ENCODE assay signal across 8 cellular contexts in the genomic region with DNA sequence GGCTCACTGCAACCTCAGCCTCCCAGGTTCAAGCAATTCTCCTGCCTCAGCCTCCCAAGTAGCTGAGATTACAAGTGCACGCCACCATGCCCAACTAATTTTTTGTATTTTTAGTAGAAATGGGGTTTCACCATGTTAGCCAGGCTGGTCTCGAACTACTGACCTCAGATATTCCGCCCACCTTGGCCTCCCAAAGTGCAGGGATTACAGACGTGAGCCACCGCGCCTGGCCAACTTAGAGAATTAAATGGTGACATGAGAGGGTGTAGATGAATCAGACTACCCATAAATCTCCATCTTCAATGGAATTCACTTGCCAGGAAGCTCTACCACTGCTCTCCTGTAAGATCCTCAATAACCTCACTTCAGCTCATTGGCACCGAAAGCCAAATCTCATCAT. TPM values are rescaled to one million over a fixed set of nuclear protein-coding genes. Genes with fewer than 3 reads are reported as not detected.
DNase-seq lines count a peak whose midpoint lies in the region; ATAC-seq and TF ChIP-seq lines count a peak whose summit lies in the region.
"Not testable (repeated sequence)": the region's sequence is repeated elsewhere in the genome, so short reads cannot be mapped to it uniquely, and the experiment has no call there.

No MANE protein-coding gene starts in this region.

- H3K9me3 Mint-ChIP-seq in chondrocyte (ENCODE audit: low read depth); osteocyte (ENCODE audit: unreplicated experiment): not testable (repeated sequence)

- CTCF ChIA-PET in GM10248 (lab: Yijun Ruan, JAX) = interaction anchor here (1.4 to 6.8 kb wide), 5 partner anchors 7 to 618 kb away, joined by 3 to 59 read pairs (median 4); no protein-coding TSS in a partner anchor
- CTCF ChIA-PET in HCT116 (lab: Charles Lee) = interaction anchor here (1.5 kb wide), 2 partner anchors 139 to 618 kb away, joined by 4 read pairs; no protein-coding TSS in a partner anchor

- H4K20me1 ChIP-seq in HCT116 (ENCODE audit: insufficient read depth) = not testable (repeated sequence)

- H3K79me2 ChIP-seq in HCT116 (ENCODE audit: insufficient read depth, low read length) = not testable (repeated sequence)

- not testable (repeated sequence) for TF ChIP-seq RAD21 in HCT116 (IDR thresholded peaks at IDR 0.05; ENCODE audit: low read depth)

- H3K4me3 Mint-ChIP-seq in chondrocyte (ENCODE audit: unreplicated experiment); osteocyte (ENCODE audit: unreplicated experiment): not testable (repeated sequence)

- not testable (repeated sequence) for TF ChIP-seq CTCF in GM10248 (IDR thresholded peaks at IDR 0.05; ENCODE audit: control extremely low read depth, extremely low read depth, low read depth, missing control alignments); HCT116 (IDR thresholded peaks at IDR 0.05 in 2 of 3, conservative IDR thresholded peaks at IDR 0.05 in 1 of 3; ENCODE audit: borderline replicate concordance in 1 of 3, insufficient read depth in 1 of 3, low read depth in 2 of 3, low read length in 2 of 3); chondrocyte (IDR thresholded peaks at IDR 0.05); left ventricle myocardium inferior (IDR thresholded peaks at IDR 0.05; ENCODE audit: borderline replicate concordance); osteocyte (IDR thresholded peaks at IDR 0.05); tibial artery (IDR thresholded peaks at IDR 0.05)

- H3K9me3 ChIP-seq in HCT116 (ENCODE audit: control insufficient read depth in 1 of 2, insufficient read depth in 1 of 2, low read depth in 1 of 2, low read length in 2 of 2); SK-N-MC (ENCODE audit: low read depth, low read length); left ventricle myocardium inferior (replicated peaks); tibial artery: not testable (repeated sequence)

- not testable (repeated sequence) for H3K27me3 Mint-ChIP-seq in chondrocyte (ENCODE audit: low read depth); osteocyte (ENCODE audit: unreplicated experiment)

- not testable (repeated sequence) for H3K4me3 ChIP-seq in HCT116 (replicated peaks in 1 of 2; ENCODE audit: low read depth in 1 of 2, low read length in 2 of 2); SK-N-MC; left ventricle myocardium inferior; tibial artery

- H2AFZ ChIP-seq in HCT116 (ENCODE audit: low read depth, low read length, poor library complexity, severe bottlenecking) = not testable (repeated sequence)

- not testable (repeated sequence) for BruUV-seq in HCT116 (replicated peaks; lab: Mats Ljungman, UMichigan)

- not testable (repeated sequence) for H3K36me3 Mint-ChIP-seq in chondrocyte (ENCODE audit: low read depth); osteocyte (ENCODE audit: unreplicated experiment)

- H3K36me3 ChIP-seq in HCT116 (ENCODE audit: control insufficient read depth in 1 of 2, insufficient read depth in 2 of 2, low read length in 2 of 2); SK-N-MC (ENCODE audit: insufficient read depth, low read length); left ventricle myocardium inferior; tibial artery: not testable (repeated sequence)

- peak; percentile 1 for DNase-seq in GM10248 (ENCODE audit: extremely low spot score)
- DNase-seq in HCT116 (ENCODE audit: low read depth, low spot score); SK-N-MC (ENCODE audit: low read depth, low spot score); left ventricle myocardium inferior: not testable (repeated sequence)
- peak; percentile 35 for DNase-seq in chondrocyte (ENCODE audit: low spot score)
- DNase-seq in left lobe of liver (ENCODE audit: low spot score) = peak; percentile 28
- DNase-seq in osteocyte (ENCODE audit: extremely low spot score, unreplicated experiment) = peak; percentile 34
- DNase-seq in tibial artery = peak; percentile 7 to 48

- not testable (repeated sequence) for H3K9ac ChIP-seq in HCT116 (ENCODE audit: low read length); SK-N-MC (ENCODE audit: insufficient read length)

- H3K27ac ChIP-seq in HCT116 (ENCODE audit: low read depth, low read length); tibial artery: not testable (repeated sequence)
- H3K27ac ChIP-seq in SK-N-MC = 0 out of 2 replicates have a peak overlapping the region, but pooled peaks have one; percentile 62
- H3K27ac ChIP-seq in left ventricle myocardium inferior (replicated peaks) = peak overlapping the region; percentile 5

- H3K9me2 ChIP-seq in HCT116 (ENCODE audit: insufficient read depth) = not testable (repeated sequence)

- H3K27me3 ChIP-seq in HCT116 (ENCODE audit: insufficient read depth, low read length); left ventricle myocardium inferior (ENCODE audit: low read depth); tibial artery: not testable (repeated sequence)

- ATAC-seq in HCT116, left lobe of liver: not testable (repeated sequence)

- intact Hi-C loops in HCT116 (cut with micrococcal nuclease); left ventricle myocardium inferior (cut with micrococcal nuclease); tibial artery (cut with DNase I; ENCODE audit: low total_unique reads): not testable (repeated sequence)

- RAD21 ChIA-PET in HCT116 (lab: Charles Lee; ENCODE audit: low non-redundant PET in 1 of 2, low total read pairs in 2 of 2, uncharacterized antibody in 2 of 2, unreplicated experiment in 2 of 2) = not testable (repeated sequence)

- not testable (repeated sequence) for H3K4me2 ChIP-seq in HCT116 (ENCODE audit: low read length)

- H3K4me1 Mint-ChIP-seq in chondrocyte (ENCODE audit: low read depth) (peaks cover 48% of the 10 kb centered on the region), osteocyte (ENCODE audit: unreplicated experiment) (peaks cover 36% of the 10 kb centered on the region)

- H3K27ac Mint-ChIP-seq in chondrocyte (ENCODE audit: unreplicated experiment); osteocyte (ENCODE audit: unreplicated experiment): not testable (repeated sequence)

- not testable (repeated sequence) for TF ChIP-seq POLR2A in HCT116 (IDR thresholded peaks at IDR 0.05; ENCODE audit: borderline replicate concordance, extremely low read depth, insufficient read depth, insufficient read length)

- H3K4me1 ChIP-seq in HCT116 (ENCODE audit: control insufficient read depth in 1 of 2, insufficient read depth in 2 of 2, low read length in 2 of 2) (peaks cover 13 to 17% of the 10 kb centered on the region in 2 experiments), left ventricle myocardium inferior (peaks cover 78% of the 10 kb centered on the region), tibial artery (peaks cover 0 to 42% (median 11%) of the 10 kb centered on the region in 4 donors)

- POLR2A ChIA-PET in GM10248 (lab: Yijun Ruan, JAX); HCT116 (lab: Charles Lee): not testable (repeated sequence)

TF ChIP-seq in HCT116, 20 proteins besides CTCF, POLR2A, EP300 and RAD21:
- 0 out of 2 replicates have a peak, but pooled peaks have one; percentile 3 for TF ChIP-seq EGR1 (IDR thresholded peaks at IDR 0.05; ENCODE audit: low read depth)

RNA-seq across cellular contexts. Expression of gene PODXL, which starts 41.0 kb away (rescaled TPM):
- total RNA-seq in HCT116 (2021; ENCODE audit: unreplicated experiment) (37.5 TPM), chondrocyte (11.9 to 14.5 TPM (median 14.0 TPM) in 3 replicates), left ventricle myocardium inferior (67.4 TPM), left lobe of liver (2.7 TPM), osteocyte (21.2 and 23.9 TPM in 2 replicates)
- polyA plus RNA-seq in HCT116 (2012) = 27.1 and 29.8 TPM in 2 replicates
